In the genomic region with DNA sequence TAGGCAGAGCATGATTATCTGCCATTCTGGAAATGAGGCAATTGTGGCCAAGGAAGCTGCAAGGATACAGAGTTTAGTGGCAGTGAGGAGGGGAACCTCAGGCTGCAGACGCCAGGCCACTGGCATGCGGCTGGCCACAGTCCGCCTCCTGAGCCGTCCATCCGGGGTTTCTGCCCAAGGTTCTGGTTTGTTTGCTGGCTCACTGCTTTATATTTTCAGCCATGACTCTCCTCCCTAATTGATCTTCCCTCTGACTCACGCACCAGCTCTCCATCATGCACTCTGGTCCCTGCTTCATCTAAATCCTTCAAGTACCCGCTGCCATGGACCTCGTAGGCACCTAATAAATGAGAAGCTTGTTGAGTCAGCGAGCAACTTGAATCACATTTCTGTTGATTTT, we compare ENCODE assay signal across 25 cellular contexts.
DNase-seq lines count a peak whose midpoint lies in the region; TF ChIP-seq lines count a peak whose summit lies in the region.
"Had no signal": no experiment of that assay in that cellular context is flagged by ENCODE, and none has a peak within 500 bp of the region (broad histone marks: within the 10 kb centered on the region; RNA-seq: fewer than 3 reads in every experiment).

No MANE protein-coding gene starts in this region.

- TF ChIP-seq CTCF in HFFc6 (IDR thresholded peaks at IDR 0.05) (no peak), astrocyte of the cerebellum (IDR thresholded peaks at IDR 0.05; ENCODE audit: low read depth, low read length, missing control alignments) (no peak), stomach (IDR thresholded peaks at IDR 0.05) (no peak)

- no peak overlapping the region for H3K27ac Mint-ChIP-seq in HFFc6
- H3K27ac Mint-ChIP-seq in activated naive CD4-positive, alpha-beta T cell treated with anti-CD3 and anti-CD28 coated beads, Interleukin-2, amount 10 ng/mL, durations not matched to agents 7 days and 5 days: no peak overlapping the region

- H3K9me3 Mint-ChIP-seq in HFFc6: no peaks in the 10 kb centered on the region
- H3K9me3 Mint-ChIP-seq in activated naive CD4-positive, alpha-beta T cell treated with anti-CD3 and anti-CD28 coated beads, Interleukin-2, amount 10 ng/mL, durations not matched to agents 7 days and 5 days: no peaks in the 10 kb centered on the region

- peaks cover 0 to 19% (median 4%) of the 10 kb centered on the region in 4 donors for H3K36me3 ChIP-seq in stomach
- H3K36me3 ChIP-seq: cardiac muscle cell, prostate gland, upper lobe of right lung had no signal

- no peaks in the 10 kb centered on the region for H3K9me3 ChIP-seq in stomach
- H3K9me3 ChIP-seq: A549, prostate gland, upper lobe of right lung had no signal

- H3K4me1 Mint-ChIP-seq in HFFc6 (ENCODE audit: low read depth): peaks cover 38% of the 10 kb centered on the region
- H3K4me1 Mint-ChIP-seq in activated naive CD4-positive, alpha-beta T cell treated with anti-CD3 and anti-CD28 coated beads, Interleukin-2, amount 10 ng/mL, durations not matched to agents 7 days and 5 days: no peaks in the 10 kb centered on the region

- peaks cover 11% of the 10 kb centered on the region for H3K27me3 Mint-ChIP-seq in HFFc6 (ENCODE audit: insufficient read depth)
- peaks cover 4% of the 10 kb centered on the region for H3K27me3 Mint-ChIP-seq in activated naive CD4-positive, alpha-beta T cell treated with anti-CD3 and anti-CD28 coated beads, Interleukin-2, amount 10 ng/mL, durations not matched to agents 7 days and 5 days

- in situ Hi-C loops in astrocyte of the cerebellum (cut with HindIII; ENCODE audit: low sequenced_read_pairs): no loop called here

- peaks cover 0 to 6% (median 0%) of the 10 kb centered on the region in 4 donors for H3K4me1 ChIP-seq in stomach
- H3K4me1 ChIP-seq: A549, prostate gland, upper lobe of right lung had no signal

- no peak for TF ChIP-seq POLR2A in stomach (IDR thresholded peaks at IDR 0.05)

- H3K36me3 Mint-ChIP-seq in HFFc6 (ENCODE audit: low read depth): no peaks in the 10 kb centered on the region
- no peaks in the 10 kb centered on the region for H3K36me3 Mint-ChIP-seq in activated naive CD4-positive, alpha-beta T cell treated with anti-CD3 and anti-CD28 coated beads, Interleukin-2, amount 10 ng/mL, durations not matched to agents 7 days and 5 days

- H3K4me3 Mint-ChIP-seq in HFFc6: no peak overlapping the region
- no peak overlapping the region for H3K4me3 Mint-ChIP-seq in activated naive CD4-positive, alpha-beta T cell treated with anti-CD3 and anti-CD28 coated beads, Interleukin-2, amount 10 ng/mL, durations not matched to agents 7 days and 5 days

- intact Hi-C loops in stomach (cut with DNase I; ENCODE audit: low total_unique reads): no loop called here

- H3K27me3 ChIP-seq in stomach: no peaks in the 10 kb centered on the region
- H3K27me3 ChIP-seq: cardiac muscle cell had no signal

- H3K4me3 ChIP-seq in astrocyte of the cerebellum (ENCODE audit: low read depth, low read length): no peak overlapping the region
- H3K4me3 ChIP-seq in stomach: no peak overlapping the region
- H3K4me3 ChIP-seq: A549, cardiac muscle cell, GM12878, K562, PC-9, prostate gland, upper lobe of right lung had no signal

- 80 to 94% (median 85%) methylated on average over 9 of the region's 9 CpGs for WGBS in stomach, 5 donors

- no peak for TF ChIP-seq EP300 in stomach (IDR thresholded peaks at IDR 0.05)

- H3K27ac ChIP-seq in stomach: no peak overlapping the region
- H3K27ac ChIP-seq: A549, cardiac muscle cell, PC-9, prostate gland, upper lobe of right lung had no signal

- CTCF ChIA-PET in activated naive CD4-positive, alpha-beta T cell treated with anti-CD3 and anti-CD28 coated beads, Interleukin-2, amount 10 ng/mL, durations not matched to agents 7 days and 5 days (lab: Charles Lee): no interaction called here

- peak; percentile 69 for DNase-seq in AG08396 (ENCODE audit: low spot score)
- peak; percentile 68 for DNase-seq in HFFc6
- peak; percentile 70 for DNase-seq in astrocyte of the cerebellum (ENCODE audit: low read depth)
- peak; percentile 3 for DNase-seq in kidney tubule cell (ENCODE audit: low spot score)
- DNase-seq in stomach: no peak
- no peak for DNase-seq in activated naive CD4-positive, alpha-beta T cell treated with anti-CD3 and anti-CD28 coated beads, Interleukin-2, amount 10 ng/mL, durations not matched to agents 7 days and 5 days
- DNase-seq in activated T-cell treated with anti-CD3 and anti-CD28 coated beads for 4 hours: no peak
- DNase-seq in ureter (ENCODE audit: low spot score): no peak
- DNase-seq: activated CD4-positive, alpha-beta T cell treated with anti-CD3 and anti-CD28 coated beads, Interleukin-2, amount 50 U/mL, for 48 hours; activated effector memory CD4-positive, alpha-beta T cell treated with Interleukin-2 at 50 U/mL for 16 hours; DND-41; MM.1S; NCI-H1417; NCI-H2081 treated with DMSO at 0.1 percent for 48 hours; NCI-H446 treated with DMSO at 0.1 percent for 48 hours; NK-92 treated with Interleukin-12 subunit alpha and Interleukin-12 subunit beta, amount 100 ng/mL, for 24 hours; PC-9; SHP77 treated with DMSO at 0.1 percent for 48 hours; SW 1271; upper lobe of right lung had no signal

Comparison
In these comparisons a context has a peak if more than half of its experiments do, and no peak if none do; other contexts are left out.
1. DNase-seq: peak in AG08396 (single experiment), HFFc6 (single experiment), astrocyte of the cerebellum (single experiment) and kidney tubule cell (single experiment); none in stomach (single experiment), activated naive CD4-positive, alpha-beta T cell treated with anti-CD3 and anti-CD28 coated beads, Interleukin-2, amount 10 ng/mL, durations not matched to agents 7 days and 5 days (single experiment), activated T-cell treated with anti-CD3 and anti-CD28 coated beads for 4 hours (single experiment) and ureter (single experiment).